Comparison of ENCODE assay signal across 15 cellular contexts in genomic region chr20:58471161-58471834, GRCh38. TPM values are rescaled to one million over a fixed set of nuclear protein-coding genes. Genes with fewer than 3 reads are reported as not detected.
DNase-seq lines count a peak whose midpoint lies in the region; ATAC-seq and TF ChIP-seq lines count a peak whose summit lies in the region.
"Had no signal": no experiment of that assay in that cellular context is flagged by ENCODE, and none has a peak within 500 bp of the region (broad histone marks: within the 10 kb centered on the region; RNA-seq: fewer than 3 reads in every experiment).

No MANE protein-coding gene starts in this region.

- H3K4me3 ChIP-seq in right cardiac atrium (ENCODE audit: low read length) (no peak overlapping the region), psoas muscle (no peak overlapping the region)
- H3K4me3 ChIP-seq: ascending aorta had no signal

- in situ Hi-C loops in G401 (cut with HindIII; ENCODE audit: low sequenced_read_pairs): no loop called here

- no peaks in the 10 kb centered on the region for H3K36me3 Mint-ChIP-seq in chondrocyte (ENCODE audit: low read depth)
- H3K36me3 Mint-ChIP-seq: mesothelial cell of epicardium had no signal

- TF ChIP-seq CTCF in chondrocyte (IDR thresholded peaks at IDR 0.05) (peak; percentile 27), psoas muscle (IDR thresholded peaks at IDR 0.05) (no peak)

- no peak overlapping the region for H3K27ac Mint-ChIP-seq in chondrocyte (ENCODE audit: unreplicated experiment)
- H3K27ac Mint-ChIP-seq: mesothelial cell of epicardium had no signal

- intact Hi-C loops in right cardiac atrium (cut with DNase I) (no loop called here), psoas muscle (cut with DNase I) (no loop called here)

- peak; percentile 85 to 95 for ATAC-seq in right cardiac atrium
- peak; percentile 28 to 74 (median 54) for ATAC-seq in psoas muscle
- no peak for ATAC-seq in HG03439 (IDR thresholded peaks at IDR 0.05; ENCODE audit: unreplicated experiment)

- peak; percentile 88 for DNase-seq in G401 (ENCODE audit: low spot score)
- DNase-seq in chondrocyte (ENCODE audit: low spot score): no peak
- DNase-seq in right cardiac atrium: peak; percentile 57 to 91 (median 89)
- DNase-seq in psoas muscle: peak in 1 of 2 donors; percentile 75
- DNase-seq in activated CD4-positive, alpha-beta T cell treated with anti-CD3 and anti-CD28 coated beads, Interleukin-2, amount 50 U/mL, for 1 hour: no peak
- DNase-seq in AG20443 (ENCODE audit: low spot score): no peak
- DNase-seq in hippocampal formation (lab: John Stamatoyannopoulos, UW): no peak
- DNase-seq: activated CD8-positive, alpha-beta memory T cell treated with anti-CD3 and anti-CD28 coated beads for 24 hours; activated effector memory CD4-positive, alpha-beta T cell treated with anti-CD3 and anti-CD28 coated beads, Interleukin-2, amount 50 U/mL, for 16 hours; dermis blood vessel endothelial cell had no signal

- no peaks in the 10 kb centered on the region for H3K9me3 Mint-ChIP-seq in chondrocyte (ENCODE audit: low read depth)
- H3K9me3 Mint-ChIP-seq: mesothelial cell of epicardium had no signal

- H3K27me3 Mint-ChIP-seq in chondrocyte (ENCODE audit: low read depth): no peaks in the 10 kb centered on the region

- peaks cover 3% of the 10 kb centered on the region for H3K4me1 Mint-ChIP-seq in chondrocyte (ENCODE audit: low read depth)

- no peak overlapping the region for H3K27ac ChIP-seq in right cardiac atrium (ENCODE audit: low read length)
- H3K27ac ChIP-seq in psoas muscle: no peak overlapping the region
- H3K27ac ChIP-seq: ascending aorta, parathyroid adenoma had no signal

- H3K9me3 ChIP-seq in right cardiac atrium (ENCODE audit: control insufficient read depth, low read length): no peaks in the 10 kb centered on the region
- H3K9me3 ChIP-seq in psoas muscle: no peaks in the 10 kb centered on the region
- H3K9me3 ChIP-seq: ascending aorta had no signal

- H3K36me3 ChIP-seq in psoas muscle (ENCODE audit: insufficient read depth in 1 of 2, low read depth in 1 of 2): no peaks in the 10 kb centered on the region

- H3K4me1 ChIP-seq in right cardiac atrium (ENCODE audit: control insufficient read depth, insufficient read depth, low read length): no peaks in the 10 kb centered on the region
- H3K4me1 ChIP-seq in psoas muscle: no peaks in the 10 kb centered on the region
- H3K4me1 ChIP-seq: ascending aorta, parathyroid adenoma had no signal

- 57% methylated on average over 23 of the region's 23 CpGs for WGBS in right cardiac atrium
- 29 to 40% (median 32%) methylated on average over 23 of the region's 23 CpGs for WGBS in psoas muscle, 3 donors

- H3K27me3 ChIP-seq in right cardiac atrium (ENCODE audit: control insufficient read depth, insufficient read depth) (no peaks in the 10 kb centered on the region), psoas muscle (ENCODE audit: insufficient read depth in 3 of 3, low read length in 2 of 3) (peaks cover 0 to 15% (median 2%) of the 10 kb centered on the region in 3 donors)
- H3K27me3 ChIP-seq: ascending aorta had no signal

- H3K4me3 Mint-ChIP-seq in chondrocyte (ENCODE audit: unreplicated experiment): no peak overlapping the region
- H3K4me3 Mint-ChIP-seq: mesothelial cell of epicardium had no signal

RNA-seq across cellular contexts. Expression of gene APCDD1L, which starts 43.9 kb away (rescaled TPM):
- total RNA-seq in G401 (2014; rRNA removed; shearing (Covaris generic)): not detected in 2 replicates
- total RNA-seq in chondrocyte: 20.7 to 26.3 TPM (median 22.5 TPM) in 3 replicates
- total RNA-seq in right cardiac atrium: 1 to 10 TPM in 3 of 4 donors, under 1 TPM in 1; 0.65 to 4.3 (median 1.6) TPM
- polyA plus RNA-seq in right cardiac atrium: 0.14 TPM
- total RNA-seq in psoas muscle: 1 to 10 TPM in 1 of 4 donors, under 1 TPM in 3; 0.14 to 1.2 (median 0.18) TPM
- polyA plus RNA-seq in psoas muscle: under 1 TPM; 0.03 to 0.10 (median 0.07) TPM
- total RNA-seq: mesothelial cell of epicardium, NCI-H460 had no signal

Comparison
In these comparisons a context has a peak if more than half of its experiments do, and no peak if none do; other contexts are left out.
1. DNase-seq: peak in G401 (single experiment) and right cardiac atrium (3 of 3); none in chondrocyte (single experiment), activated CD4-positive, alpha-beta T cell treated with anti-CD3 and anti-CD28 coated beads, Interleukin-2, amount 50 U/mL, for 1 hour (single experiment), AG20443 (single experiment) and hippocampal formation (0 of 2).